ENCODE assay signal across 8 cellular contexts in the genomic region with DNA sequence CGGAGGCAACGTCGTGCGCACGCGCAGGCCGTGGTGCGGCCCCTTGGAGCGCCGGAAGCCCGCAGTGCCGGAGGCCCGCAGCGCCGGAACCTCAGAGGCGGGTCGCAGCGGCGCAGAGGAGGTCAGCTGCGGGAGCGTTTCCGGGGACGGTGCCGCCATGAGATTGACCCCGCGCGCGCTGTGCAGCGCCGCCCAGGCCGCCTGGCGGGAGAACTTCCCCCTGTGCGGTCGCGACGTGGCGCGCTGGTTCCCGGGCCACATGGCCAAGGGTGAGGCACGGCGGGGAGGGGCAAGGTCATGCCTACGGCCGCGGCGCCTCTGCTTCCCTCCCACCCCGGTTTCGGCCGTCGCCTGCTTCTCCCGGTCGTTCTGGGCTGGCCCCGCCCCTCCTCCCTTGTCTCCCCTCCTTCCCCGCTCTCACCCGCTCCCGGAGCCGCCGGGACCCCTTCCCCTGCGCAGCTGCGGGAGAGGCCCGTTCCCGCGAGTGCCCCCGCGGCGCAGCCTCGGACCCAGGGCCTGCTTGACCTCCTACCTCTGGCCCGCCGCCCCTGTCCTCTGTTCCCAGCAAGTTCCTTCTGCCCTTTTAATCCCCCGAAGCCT.
DNase-seq lines count a peak whose midpoint lies in the region; ATAC-seq and TF ChIP-seq lines count a peak whose summit lies in the region.

A gene with protein sequence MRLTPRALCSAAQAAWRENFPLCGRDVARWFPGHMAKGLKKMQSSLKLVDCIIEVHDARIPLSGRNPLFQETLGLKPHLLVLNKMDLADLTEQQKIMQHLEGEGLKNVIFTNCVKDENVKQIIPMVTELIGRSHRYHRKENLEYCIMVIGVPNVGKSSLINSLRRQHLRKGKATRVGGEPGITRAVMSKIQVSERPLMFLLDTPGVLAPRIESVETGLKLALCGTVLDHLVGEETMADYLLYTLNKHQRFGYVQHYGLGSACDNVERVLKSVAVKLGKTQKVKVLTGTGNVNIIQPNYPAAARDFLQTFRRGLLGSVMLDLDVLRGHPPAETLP (plus strand): TSS at position 94 of the 600 bp plus-strand sequence. CDS start 64 bp downstream, at position 158.

- TF ChIP-seq CTCF in RWPE1 (conservative IDR thresholded peaks at IDR 0.05; ENCODE audit: low read depth) (no peak), nephron progenitor cell (IDR thresholded peaks at IDR 0.05) (no peak)

- peaks cover 35% of the 10 kb centered on the region for H3K4me1 Mint-ChIP-seq in nephron progenitor cell

- H3K27ac Mint-ChIP-seq in nephron progenitor cell: peak within 1 kb of the TSS; percentile 97

- peak within 1 kb of the TSS; percentile 97 for H3K4me3 Mint-ChIP-seq in nephron progenitor cell

- H3K36me3 Mint-ChIP-seq in nephron progenitor cell (ENCODE audit: low read depth): peaks cover 34% of the 10 kb centered on the region

- CTCF ChIA-PET in RWPE1 (lab: Yijun Ruan, JAX): no interaction called here

- peak; percentile 58 for ATAC-seq in GM21737 (IDR thresholded peaks at IDR 0.05; ENCODE audit: unreplicated experiment)

- H3K9me3 Mint-ChIP-seq in nephron progenitor cell: no peaks in the 10 kb centered on the region

- peaks cover 8% of the 10 kb centered on the region for H3K27me3 Mint-ChIP-seq in nephron progenitor cell (ENCODE audit: low read depth, poor library complexity)

- peak within 1 kb of the TSS; percentile 85 for H3K27ac ChIP-seq in RWPE1

- DNase-seq in EH (ENCODE audit: low read depth) (peak; percentile 92), KG1 (lab: John Stamatoyannopoulos, UW) (peak; percentile 84), RWPE1 (ENCODE audit: low spot score) (peak; percentile 99), activated gamma-delta T cell (lab: John Stamatoyannopoulos, UW) (peak; percentile 91), fibroblast of the conjunctiva (ENCODE audit: low read depth) (peak; percentile 83), nephron progenitor cell (peak; percentile 99), stromal cell of bone marrow (ENCODE audit: low read depth) (peak; percentile 79)

- POLR2A ChIA-PET in RWPE1 (lab: Yijun Ruan, JAX; ENCODE audit: low non-redundant PET): no interaction called here

Comparison
In these comparisons a context has a peak if more than half of its experiments do, and no peak if none do; other contexts are left out.
1. Peak in every context shown above with its lines: DNase-seq, ATAC-seq and H3K27ac ChIP-seq.